ENCODE assay signal across 11 cellular contexts in the genomic region with DNA sequence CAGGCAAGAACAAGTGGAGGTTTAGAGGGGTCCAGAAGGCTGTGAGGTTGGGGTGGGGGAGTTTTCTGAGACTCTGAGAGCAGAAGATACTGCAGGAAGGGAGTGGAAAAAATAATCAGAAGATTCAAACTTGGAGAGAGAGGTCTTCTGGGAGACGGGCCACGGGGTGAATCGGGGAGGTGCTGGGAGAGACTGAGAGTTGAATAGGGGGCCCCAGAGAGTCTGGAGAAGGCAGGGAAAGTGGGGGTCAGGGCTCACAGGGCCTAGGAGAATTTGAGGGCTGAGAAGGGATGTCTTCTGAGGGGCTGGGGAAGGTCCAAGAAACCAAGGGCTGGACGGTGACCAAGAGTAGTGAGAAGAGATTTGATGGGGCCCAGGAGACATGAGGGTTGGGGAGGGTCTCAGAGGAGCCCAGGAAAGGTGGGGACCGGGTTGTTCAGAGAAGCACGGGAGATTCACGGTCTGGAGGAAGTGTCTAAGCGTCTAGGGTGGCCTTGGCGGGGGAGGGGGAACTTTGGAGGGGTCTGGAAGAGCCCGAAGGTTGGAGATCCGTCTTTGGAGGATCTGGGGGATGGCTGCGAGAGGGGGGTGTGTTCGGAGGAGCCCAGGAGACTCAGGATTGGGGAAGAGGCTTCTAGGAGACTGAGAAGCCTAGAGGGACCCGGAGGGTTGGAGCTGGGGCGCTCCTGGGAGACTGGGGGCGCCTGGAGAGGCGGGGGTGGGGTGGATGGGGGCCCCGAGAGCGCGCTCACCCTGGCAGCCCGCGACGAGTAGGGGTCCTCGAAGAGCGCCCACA. TPM values are rescaled to one million over a fixed set of nuclear protein-coding genes. Genes with fewer than 3 reads are reported as not detected.
DNase-seq lines count a peak whose midpoint lies in the region; ATAC-seq, FAIRE-seq and TF ChIP-seq lines count a peak whose summit lies in the region.
"Had no signal": no experiment of that assay in that cellular context is flagged by ENCODE, and none has a peak within 500 bp of the region (broad histone marks: within the 10 kb centered on the region; RNA-seq: fewer than 3 reads in every experiment).

No MANE protein-coding gene starts in this region.

- H3K27me3 ChIP-seq in naive thymus-derived CD4-positive, alpha-beta T cell (ENCODE audit: control insufficient read depth in 2 of 2, insufficient read depth in 2 of 2, low read length in 2 of 2): peaks cover 14 to 27% of the 10 kb centered on the region in 2 donors
- H3K27me3 ChIP-seq: cardiac muscle cell had no signal

- no peaks in the 10 kb centered on the region for H3K9me3 Mint-ChIP-seq in activated T-helper 1 cell treated with anti-CD3 and anti-CD28 coated beads, Interleukin-12 subunit alpha, Interleukin-12 subunit beta, Interleukin-2, Interleukin-4 antibody, amounts not matched to agents 30 ng/mL and 10 ng/mL and 1 ng/mL, durations not matched to agents 14 hours and 24 hours and 36 hours
- peaks cover 0 to 26% (median 7%) of the 10 kb centered on the region in 11 donors for H3K9me3 Mint-ChIP-seq in naive thymus-derived CD4-positive, alpha-beta T cell
- H3K9me3 Mint-ChIP-seq in HFFc6: peaks cover 25% of the 10 kb centered on the region

- H3K4me3 Mint-ChIP-seq in activated T-helper 1 cell treated with anti-CD3 and anti-CD28 coated beads, Interleukin-12 subunit alpha, Interleukin-12 subunit beta, Interleukin-2, Interleukin-4 antibody, amounts not matched to agents 30 ng/mL and 10 ng/mL and 1 ng/mL, durations not matched to agents 14 hours and 24 hours and 36 hours: peak overlapping the region; percentile 84
- H3K4me3 Mint-ChIP-seq in naive thymus-derived CD4-positive, alpha-beta T cell: peak overlapping the region; percentile 14 to 88 (median 70)
- no peak overlapping the region for H3K4me3 Mint-ChIP-seq in HFFc6

- H3K9me3 ChIP-seq in naive thymus-derived CD4-positive, alpha-beta T cell (ENCODE audit: control insufficient read depth in 2 of 3, low read length in 3 of 3): peaks cover 0 to 14% (median 0%) of the 10 kb centered on the region in 3 experiments

- intact Hi-C loops in activated T-helper 1 cell treated with anti-CD3 and anti-CD28 coated beads, Interleukin-12 subunit alpha, Interleukin-12 subunit beta, Interleukin-2, Interleukin-4 antibody, amounts not matched to agents 30 ng/mL and 10 ng/mL and 1 ng/mL, durations not matched to agents 14 hours and 24 hours and 36 hours (cut with micrococcal nuclease): loop anchor here (2.0 to 5.0 kb wide), 4 partner anchors 75 to 1039 kb away; a partner anchor contains a TSS
- intact Hi-C loops in naive thymus-derived CD4-positive, alpha-beta T cell (cut with micrococcal nuclease): loop anchor here in 1 of 2 donors (5.0 kb wide), 1 partner anchor 400 kb away; a partner anchor contains a TSS

- H3K27me3 Mint-ChIP-seq in activated T-helper 1 cell treated with anti-CD3 and anti-CD28 coated beads, Interleukin-12 subunit alpha, Interleukin-12 subunit beta, Interleukin-2, Interleukin-4 antibody, amounts not matched to agents 30 ng/mL and 10 ng/mL and 1 ng/mL, durations not matched to agents 14 hours and 24 hours and 36 hours (ENCODE audit: insufficient read depth): peaks cover 16% of the 10 kb centered on the region
- peaks cover 20 to 61% (median 43%) of the 10 kb centered on the region in 5 donors for H3K27me3 Mint-ChIP-seq in naive thymus-derived CD4-positive, alpha-beta T cell
- H3K27me3 Mint-ChIP-seq in HFFc6 (ENCODE audit: insufficient read depth): peaks cover 44% of the 10 kb centered on the region

- TF ChIP-seq CTCF in 22Rv1 (IDR thresholded peaks at IDR 0.05) (no peak), GM12865 (IDR thresholded peaks at IDR 0.05; ENCODE audit: insufficient read depth, low read depth, low read length, missing control alignments) (no peak), foreskin fibroblast (IDR thresholded peaks at IDR 0.05; ENCODE audit: low read depth, low read length) (no peak), HFFc6 (IDR thresholded peaks at IDR 0.05) (no peak)

- POLR2A ChIA-PET in naive thymus-derived CD4-positive, alpha-beta T cell (lab: Charles Lee): interaction anchor here (1.2 kb wide), 1 partner anchor 183 kb away, joined by 4 read pairs; a partner anchor contains a TSS

- peak overlapping the region; percentile 73 for H3K27ac Mint-ChIP-seq in activated T-helper 1 cell treated with anti-CD3 and anti-CD28 coated beads, Interleukin-12 subunit alpha, Interleukin-12 subunit beta, Interleukin-2, Interleukin-4 antibody, amounts not matched to agents 30 ng/mL and 10 ng/mL and 1 ng/mL, durations not matched to agents 14 hours and 24 hours and 36 hours
- H3K27ac Mint-ChIP-seq in naive thymus-derived CD4-positive, alpha-beta T cell: peak overlapping the region in 5 of 9 donors; percentile 19 to 74 (median 32)
- H3K27ac Mint-ChIP-seq in HFFc6: no peak overlapping the region

- CTCF ChIA-PET in naive thymus-derived CD4-positive, alpha-beta T cell (lab: Charles Lee): interaction anchor here (1.0 kb wide), 1 partner anchor 30 kb away, joined by 4 read pairs; no protein-coding TSS in a partner anchor

- H3K27ac ChIP-seq in 22Rv1: peak overlapping the region; percentile 80
- no peak overlapping the region for H3K27ac ChIP-seq in naive thymus-derived CD4-positive, alpha-beta T cell (ENCODE audit: low read depth, low read length)
- H3K27ac ChIP-seq: cardiac muscle cell had no signal

- H3K4me3 ChIP-seq in GM12865 (ENCODE audit: low read depth, low read length) (peak overlapping the region; percentile 35), foreskin fibroblast (ENCODE audit: low read depth in 1 of 2, low read length in 2 of 2) (no peak overlapping the region)
- H3K4me3 ChIP-seq in naive thymus-derived CD4-positive, alpha-beta T cell (ENCODE audit: low read length): no peak overlapping the region

- H3K36me3 ChIP-seq in naive thymus-derived CD4-positive, alpha-beta T cell (ENCODE audit: control insufficient read depth in 2 of 3, insufficient read depth in 3 of 3, low read length in 3 of 3): no peaks in the 10 kb centered on the region

- H3K36me3 Mint-ChIP-seq in activated T-helper 1 cell treated with anti-CD3 and anti-CD28 coated beads, Interleukin-12 subunit alpha, Interleukin-12 subunit beta, Interleukin-2, Interleukin-4 antibody, amounts not matched to agents 30 ng/mL and 10 ng/mL and 1 ng/mL, durations not matched to agents 14 hours and 24 hours and 36 hours (ENCODE audit: low read depth): peaks cover 5% of the 10 kb centered on the region
- peaks cover 0 to 13% (median 0%) of the 10 kb centered on the region in 5 donors for H3K36me3 Mint-ChIP-seq in naive thymus-derived CD4-positive, alpha-beta T cell
- H3K36me3 Mint-ChIP-seq in HFFc6 (ENCODE audit: low read depth): peaks cover 8% of the 10 kb centered on the region

- no peak for FAIRE-seq in GM19239 (lab: Jason Lieb, UNC)

- DNase-seq in GM12865 (ENCODE audit: low read depth) (no peak), foreskin fibroblast (no peak), HFFc6 (no peak), SK-N-DZ (ENCODE audit: low spot score) (no peak), GM19239 (ENCODE audit: insufficient read length, low spot score) (no peak)
- DNase-seq in activated T-helper 1 cell treated with anti-CD3 and anti-CD28 coated beads, Interleukin-12 subunit alpha, Interleukin-12 subunit beta, Interleukin-2, Interleukin-4 antibody, amounts not matched to agents 30 ng/mL and 10 ng/mL and 1 ng/mL, durations not matched to agents 14 hours and 24 hours and 36 hours (ENCODE audit: low spot score): no peak
- DNase-seq in naive thymus-derived CD4-positive, alpha-beta T cell: no peak
- DNase-seq: kidney glomerular epithelial cell, NCI-H1092 had no signal

- no peak for ATAC-seq in naive thymus-derived CD4-positive, alpha-beta T cell

- peaks cover 30 to 50% of the 10 kb centered on the region in 2 donors for H3K4me1 ChIP-seq in naive thymus-derived CD4-positive, alpha-beta T cell (ENCODE audit: control insufficient read depth in 2 of 2, insufficient read depth in 2 of 2, low read length in 2 of 2)

- peaks cover 59% of the 10 kb centered on the region for H3K4me1 Mint-ChIP-seq in activated T-helper 1 cell treated with anti-CD3 and anti-CD28 coated beads, Interleukin-12 subunit alpha, Interleukin-12 subunit beta, Interleukin-2, Interleukin-4 antibody, amounts not matched to agents 30 ng/mL and 10 ng/mL and 1 ng/mL, durations not matched to agents 14 hours and 24 hours and 36 hours (ENCODE audit: low read depth)
- peaks cover 35 to 64% (median 58%) of the 10 kb centered on the region in 7 donors for H3K4me1 Mint-ChIP-seq in naive thymus-derived CD4-positive, alpha-beta T cell
- H3K4me1 Mint-ChIP-seq in HFFc6 (ENCODE audit: low read depth): peaks cover 12% of the 10 kb centered on the region; the same call in 1 of the 2 replicates

RNA-seq across cellular contexts. Expression of a gene that starts 1.5 kb away (rescaled TPM):
- 23.7 and 24.0 TPM in 2 replicates for total RNA-seq in activated T-helper 1 cell treated with anti-CD3 and anti-CD28 coated beads, Interleukin-12 subunit alpha, Interleukin-12 subunit beta, Interleukin-2, Interleukin-4 antibody, amounts not matched to agents 30 ng/mL and 10 ng/mL and 1 ng/mL, durations not matched to agents 14 hours and 24 hours and 36 hours
- 10 to 100 TPM in 1 of 5 experiments, 1 to 10 TPM in 4; 1.9 to 11.1 (median 2.4) TPM for total RNA-seq in naive thymus-derived CD4-positive, alpha-beta T cell
- not detected for polyA plus RNA-seq in naive thymus-derived CD4-positive, alpha-beta T cell
- total RNA-seq in HFFc6 (2021; fragmentation: NEBNext Ultra II Directional; extraction: Animal tissue kit (Norgen Biotek cat#: 25700)): not detected
- 0.42 and 0.51 TPM in 2 replicates for polyA plus RNA-seq in SK-N-DZ (2014; cell fraction: cytosol; rRNA removed)
- polyA plus RNA-seq in SK-N-DZ (2014; cell fraction: nucleus; rRNA removed): 1.4 and 3.0 TPM in 2 replicates

RNA-seq across cellular contexts. Expression of a gene that starts 37.8 kb away (rescaled TPM):
- 15.8 and 16.4 TPM in 2 replicates for total RNA-seq in activated T-helper 1 cell treated with anti-CD3 and anti-CD28 coated beads, Interleukin-12 subunit alpha, Interleukin-12 subunit beta, Interleukin-2, Interleukin-4 antibody, amounts not matched to agents 30 ng/mL and 10 ng/mL and 1 ng/mL, durations not matched to agents 14 hours and 24 hours and 36 hours
- 1 to 10 TPM in 4 of 5 experiments, under 1 TPM in 1; 0.72 to 8.2 (median 4.5) TPM for total RNA-seq in naive thymus-derived CD4-positive, alpha-beta T cell
- 1 to 10 TPM; 1.2 to 1.6 TPM for polyA plus RNA-seq in naive thymus-derived CD4-positive, alpha-beta T cell
- under 1 TPM in 4 of 6 experiments, not detected in 2; 0.12 to 0.66 (median 0.41) TPM for total RNA-seq in HFFc6 (2021; fragmentation: NEBNext Ultra II Directional; extraction: Animal tissue kit (Norgen Biotek cat#: 25700))
- polyA plus RNA-seq in SK-N-DZ (2014; cell fraction: cytosol; rRNA removed): 0.17 and 0.82 TPM in 2 replicates
- 3.5 and 5.4 TPM in 2 replicates for polyA plus RNA-seq in SK-N-DZ (2014; cell fraction: nucleus; rRNA removed)

RNA-seq across cellular contexts. Expression of a gene that starts 48.6 kb away (rescaled TPM):
- total RNA-seq in activated T-helper 1 cell treated with anti-CD3 and anti-CD28 coated beads, Interleukin-12 subunit alpha, Interleukin-12 subunit beta, Interleukin-2, Interleukin-4 antibody, amounts not matched to agents 30 ng/mL and 10 ng/mL and 1 ng/mL, durations not matched to agents 14 hours and 24 hours and 36 hours: 84.3 and 84.8 TPM in 2 replicates
- 100 to 1,000 TPM in 4 of 5 experiments, 10 to 100 TPM in 1; 66.6 to 284 (median 114) TPM for total RNA-seq in naive thymus-derived CD4-positive, alpha-beta T cell
- polyA plus RNA-seq in naive thymus-derived CD4-positive, alpha-beta T cell: 100 to 1,000 TPM in 1 of 2 donors, 10 to 100 TPM in 1; 82.7 to 128 TPM
- 10 to 100 TPM; 66.6 to 76.0 (median 70.1) TPM for total RNA-seq in HFFc6 (2021; fragmentation: NEBNext Ultra II Directional; extraction: Animal tissue kit (Norgen Biotek cat#: 25700))
- polyA plus RNA-seq in SK-N-DZ (2014; cell fraction: cytosol; rRNA removed): 13.1 and 19.1 TPM in 2 replicates
- 33.6 and 35.6 TPM in 2 replicates for polyA plus RNA-seq in SK-N-DZ (2014; cell fraction: nucleus; rRNA removed)

RNA-seq across cellular contexts. Expression of a gene that starts 56.5 kb away (rescaled TPM):
- total RNA-seq in activated T-helper 1 cell treated with anti-CD3 and anti-CD28 coated beads, Interleukin-12 subunit alpha, Interleukin-12 subunit beta, Interleukin-2, Interleukin-4 antibody, amounts not matched to agents 30 ng/mL and 10 ng/mL and 1 ng/mL, durations not matched to agents 14 hours and 24 hours and 36 hours: 171 and 178 TPM in 2 replicates
- 100 to 1,000 TPM in 1 of 5 experiments, 10 to 100 TPM in 4; 26.0 to 110 (median 40.8) TPM for total RNA-seq in naive thymus-derived CD4-positive, alpha-beta T cell
- polyA plus RNA-seq in naive thymus-derived CD4-positive, alpha-beta T cell: 10 to 100 TPM; 30.5 to 44.3 TPM
- 10 to 100 TPM; 21.7 to 37.8 (median 33.7) TPM for total RNA-seq in HFFc6 (2021; fragmentation: NEBNext Ultra II Directional; extraction: Animal tissue kit (Norgen Biotek cat#: 25700))
- polyA plus RNA-seq in SK-N-DZ (2014; cell fraction: cytosol; rRNA removed): 65.9 and 70.0 TPM in 2 replicates
- 216 and 252 TPM in 2 replicates for polyA plus RNA-seq in SK-N-DZ (2014; cell fraction: nucleus; rRNA removed)
